ENCODE assay signal across 29 cellular contexts in the genomic region with DNA sequence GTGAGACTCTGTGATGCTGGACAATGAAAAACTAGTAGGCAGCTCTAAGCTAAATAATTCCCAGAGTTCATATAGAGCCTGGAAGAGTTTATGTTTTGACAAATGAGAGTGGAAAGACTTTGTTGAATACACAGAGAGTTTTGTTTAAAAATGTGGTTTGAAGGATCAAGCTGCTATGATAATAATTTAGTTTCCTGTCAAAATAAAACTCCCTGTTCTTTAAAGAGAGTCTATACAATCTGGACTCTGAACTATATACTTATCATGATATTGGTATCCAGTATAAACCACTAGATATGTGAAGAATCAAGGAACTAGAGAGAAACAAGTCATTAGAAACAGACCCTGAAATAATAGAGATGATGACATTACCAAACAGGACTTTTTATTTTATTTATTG.
"Had no signal": no experiment of that assay in that cellular context is flagged by ENCODE, and none has a peak within 500 bp of the region (broad histone marks: within the 10 kb centered on the region; RNA-seq: fewer than 3 reads in every experiment).

No MANE protein-coding gene starts in this region.

- H3K4me1 Mint-ChIP-seq: activated B cell treated with CpG ODN at 0.5 μM for 24 hours; mesothelial cell of epicardium; naive B cell; stimulated activated memory B cell treated with anti-CD40 and anti-IgM and Interleukin-4, amounts not matched to agents 10 μg/mL and 1 μg/mL and 100 μg/mL, for 72 hours; stimulated activated naive CD8-positive, alpha-beta T cell treated with anti-CD3 and anti-CD28 coated beads, Interleukin-15, amount 100 ng/mL, for 72 hours had no signal

- H3K36me3 Mint-ChIP-seq: activated naive CD8-positive, alpha-beta T cell; mesothelial cell of epicardium; naive B cell; stimulated activated memory B cell treated with anti-CD40 and anti-IgM and Interleukin-4, amounts not matched to agents 10 μg/mL and 1 μg/mL and 100 μg/mL, for 72 hours had no signal

- ATAC-seq: activated CD8-positive, alpha-beta T cell treated with anti-CD3 and anti-CD28 coated beads for 36 hours; effector memory CD8-positive, alpha-beta T cell; heart right ventricle; stimulated activated memory B cell treated with anti-CD40 and anti-IgM and Interleukin-4, amounts not matched to agents 10 μg/mL and 1 μg/mL and 100 μg/mL, for 72 hours; stimulated activated naive CD8-positive, alpha-beta T cell treated with anti-CD3 and anti-CD28 coated beads, Interleukin-15, amount 100 ng/mL, for 72 hours had no signal

- H3K4me3 Mint-ChIP-seq: activated B cell treated with CpG ODN at 0.5 μM for 24 hours; activated CD8-positive, alpha-beta T cell treated with anti-CD3 and anti-CD28 coated beads for 36 hours; activated naive CD8-positive, alpha-beta T cell; effector memory CD8-positive, alpha-beta T cell; mesothelial cell of epicardium; naive B cell; nephron progenitor cell; stimulated activated memory B cell treated with anti-CD40 and anti-IgM and Interleukin-4, amounts not matched to agents 10 μg/mL and 1 μg/mL and 100 μg/mL, for 72 hours; stimulated activated naive CD8-positive, alpha-beta T cell treated with anti-CD3 and anti-CD28 coated beads, Interleukin-15, amount 100 ng/mL, for 72 hours; T-helper 2 cell treated with Interferon-gamma antibody and Interleukin-4, amounts not matched to agents 5 μg/mL and 100 μg/mL, for 36 hours had no signal

- H3K4me3 ChIP-seq: adrenal gland, ascending aorta, coronary artery, heart right ventricle, left ventricle myocardium inferior, right atrium auricular region, smooth muscle cell, thyroid gland, upper lobe of left lung, vagina had no signal

- H3K27me3 Mint-ChIP-seq: naive B cell; stimulated activated memory B cell treated with anti-CD40 and anti-IgM and Interleukin-4, amounts not matched to agents 10 μg/mL and 1 μg/mL and 100 μg/mL, for 72 hours had no signal

- DNase-seq: activated B cell treated with CpG ODN at 0.5 μM for 24 hours; activated CD4-positive, alpha-beta T cell treated with anti-CD3 and anti-CD28 coated beads, Interleukin-2, amount 50 U/mL, for 1 hour; activated CD8-positive, alpha-beta T cell treated with anti-CD3 and anti-CD28 coated beads for 36 hours; activated naive CD4-positive, alpha-beta T cell; activated T-cell treated with anti-CD3 and anti-CD28 coated beads, Interleukin-2, amount 50 U/mL, for 48 hours; adrenal gland; effector memory CD8-positive, alpha-beta T cell; erythroblast; heart right ventricle; left ventricle myocardium inferior; naive B cell; nephron progenitor cell; stimulated activated CD4-positive, alpha-beta T cell treated with anti-CD3 and anti-CD28 coated beads, Interleukin-1b, Interleukin-23, amount 100 ng/mL, for 48 hours; stimulated activated CD4-positive, alpha-beta T cell treated with anti-CD3 and anti-CD28 coated beads, Interleukin-4, amount 100 ng/mL, for 4 hours; stimulated activated CD8-positive, alpha-beta memory T cell treated with anti-CD3 and anti-CD28 coated beads, Interleukin-4, amount 100 ng/mL, for 48 hours; stimulated activated naive CD8-positive, alpha-beta T cell treated with anti-CD3 and anti-CD28 coated beads, Interleukin-15, amount 100 ng/mL, for 72 hours; substantia nigra; T-helper 1 cell; thyroid gland; upper lobe of left lung had no signal

- H3K9me3 Mint-ChIP-seq: activated B cell treated with CpG ODN at 0.5 μM for 24 hours; activated CD8-positive, alpha-beta T cell treated with anti-CD3 and anti-CD28 coated beads for 36 hours; effector memory CD8-positive, alpha-beta T cell; stimulated activated memory B cell treated with anti-CD40 and anti-IgM and Interleukin-4, amounts not matched to agents 10 μg/mL and 1 μg/mL and 100 μg/mL, for 72 hours; stimulated activated naive CD8-positive, alpha-beta T cell treated with anti-CD3 and anti-CD28 coated beads, Interleukin-15, amount 100 ng/mL, for 72 hours; T-helper 2 cell treated with Interferon-gamma antibody and Interleukin-4, amounts not matched to agents 5 μg/mL and 100 μg/mL, for 36 hours had no signal

- H3K27ac Mint-ChIP-seq: activated B cell treated with CpG ODN at 0.5 μM for 24 hours; activated CD8-positive, alpha-beta T cell treated with anti-CD3 and anti-CD28 coated beads for 36 hours; activated naive CD8-positive, alpha-beta T cell; effector memory CD8-positive, alpha-beta T cell; mesothelial cell of epicardium; naive B cell; nephron progenitor cell; stimulated activated memory B cell treated with anti-CD40 and anti-IgM and Interleukin-4, amounts not matched to agents 10 μg/mL and 1 μg/mL and 100 μg/mL, for 72 hours; stimulated activated naive CD8-positive, alpha-beta T cell treated with anti-CD3 and anti-CD28 coated beads, Interleukin-15, amount 100 ng/mL, for 72 hours; T-helper 2 cell treated with Interferon-gamma antibody and Interleukin-4, amounts not matched to agents 5 μg/mL and 100 μg/mL, for 36 hours had no signal
